8 cellular contexts compared by ENCODE assay signal in the genomic region with DNA sequence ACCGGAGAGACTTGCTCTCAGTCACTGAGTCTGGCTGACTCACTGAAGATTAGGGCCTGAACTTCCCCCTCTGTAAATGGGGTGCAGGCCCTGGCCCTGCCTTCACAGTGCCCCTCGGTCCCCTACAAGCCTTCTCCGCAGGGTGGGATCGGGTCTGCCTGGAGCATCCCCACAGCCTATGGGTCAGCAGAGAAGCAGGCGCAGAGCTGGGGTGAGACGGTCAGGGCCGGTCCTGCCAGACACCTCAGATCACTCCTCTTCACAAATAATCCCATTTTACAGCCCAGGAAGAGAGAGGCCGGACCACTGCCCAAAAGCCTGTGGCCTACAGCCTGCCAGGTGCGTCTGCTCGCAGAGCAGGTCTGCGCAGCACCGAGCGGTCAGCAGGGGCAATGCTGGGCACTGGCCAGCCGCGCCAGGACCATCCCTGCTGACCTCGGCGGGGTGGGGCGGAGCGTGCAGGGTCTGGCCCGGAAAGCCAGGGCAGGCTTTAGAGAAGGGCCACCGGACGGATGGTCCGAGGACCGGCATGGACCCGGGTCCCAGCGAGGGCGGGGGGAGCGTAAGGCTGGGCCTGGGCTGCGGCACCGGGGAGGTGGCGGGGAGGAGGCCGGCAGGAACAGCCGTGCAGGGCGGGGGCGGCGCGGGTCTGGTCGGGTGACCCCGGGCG. TPM values are rescaled to one million over a fixed set of nuclear protein-coding genes. Genes with fewer than 3 reads are reported as not detected.
DNase-seq lines count a peak whose midpoint lies in the region; TF ChIP-seq lines count a peak whose summit lies in the region.

No MANE protein-coding gene starts in this region.

- no peak overlapping the region for H3K9ac ChIP-seq in muscle layer of colon (ENCODE audit: low read length)

- intact Hi-C loops in activated naive CD4-positive, alpha-beta T cell treated with anti-CD3 and anti-CD28 coated beads for 36 hours (cut with micrococcal nuclease), result no loop called here
- intact Hi-C loops in uterus (cut with DNase I; ENCODE audit: low total_unique reads), result no loop called here

- CTCF ChIA-PET in activated naive CD4-positive, alpha-beta T cell treated with anti-CD3 and anti-CD28 coated beads for 36 hours (lab: Charles Lee), result no interaction called here

- no peak for DNase-seq in activated naive CD4-positive, alpha-beta T cell treated with anti-CD3 and anti-CD28 coated beads for 36 hours
- DNase-seq in activated naive CD4-positive, alpha-beta T cell treated with Interleukin-2 at 50 U/mL for 16 hours, result no peak
- DNase-seq in uterus, result no peak
- no peak for DNase-seq in COR-L47 (lab: John Stamatoyannopoulos, UW)
- no peak for DNase-seq in D341Med (ENCODE audit: low spot score)
- no peak for DNase-seq in EL

- H3K27me3 ChIP-seq in muscle layer of colon (ENCODE audit: control insufficient read depth in 1 of 2, insufficient read depth in 2 of 2, low read length in 2 of 2) (peaks cover 0 to 22% of the 10 kb centered on the region in 2 donors), uterus (no peaks in the 10 kb centered on the region)

- H3K27ac Mint-ChIP-seq in activated naive CD4-positive, alpha-beta T cell treated with anti-CD3 and anti-CD28 coated beads for 36 hours, result no peak overlapping the region

- H3K36me3 ChIP-seq in muscle layer of colon (ENCODE audit: insufficient read depth, low read length), result no peaks in the 10 kb centered on the region
- no peaks in the 10 kb centered on the region for H3K36me3 ChIP-seq in uterus

- no peaks in the 10 kb centered on the region for H3K9me3 Mint-ChIP-seq in activated naive CD4-positive, alpha-beta T cell treated with anti-CD3 and anti-CD28 coated beads for 36 hours

- H3K27ac ChIP-seq in cingulate gyrus (ENCODE audit: low read depth, low read length) (peak overlapping the region; percentile 29), muscle layer of colon (ENCODE audit: low read depth, low read length) (no peak overlapping the region), uterus (peak overlapping the region in 1 of 2 donors; percentile 1)

- H3K4me1 ChIP-seq in muscle layer of colon (ENCODE audit: insufficient read depth, low read length) (peaks cover 9% of the 10 kb centered on the region), uterus (no peaks in the 10 kb centered on the region)

- peak overlapping the region; percentile 41 to 52 for H3K4me3 ChIP-seq in muscle layer of colon (ENCODE audit: low read depth in 1 of 2, low read length in 2 of 2)
- peak overlapping the region; percentile 33 to 69 for H3K4me3 ChIP-seq in uterus

- TF ChIP-seq POLR2A in uterus (IDR thresholded peaks at IDR 0.05), result no peak

- H3K36me3 Mint-ChIP-seq in activated naive CD4-positive, alpha-beta T cell treated with anti-CD3 and anti-CD28 coated beads for 36 hours (ENCODE audit: low read depth), result no peaks in the 10 kb centered on the region

- no peaks in the 10 kb centered on the region for H3K9me3 ChIP-seq in muscle layer of colon (ENCODE audit: low read length)
- H3K9me3 ChIP-seq in uterus, result no peaks in the 10 kb centered on the region

- peaks cover 14% of the 10 kb centered on the region for H3K27me3 Mint-ChIP-seq in activated naive CD4-positive, alpha-beta T cell treated with anti-CD3 and anti-CD28 coated beads for 36 hours (ENCODE audit: low read depth)

- peak overlapping the region; percentile 56 for H3K4me3 Mint-ChIP-seq in activated naive CD4-positive, alpha-beta T cell treated with anti-CD3 and anti-CD28 coated beads for 36 hours

- TF ChIP-seq CTCF in uterus (IDR thresholded peaks at IDR 0.05), result no peak

- peaks cover 5% of the 10 kb centered on the region for H3K4me1 Mint-ChIP-seq in activated naive CD4-positive, alpha-beta T cell treated with anti-CD3 and anti-CD28 coated beads for 36 hours (ENCODE audit: low read depth)

RNA-seq across cellular contexts. Expression of gene SEPTIN5, which starts 0.5 kb away (rescaled TPM):
- total RNA-seq in activated naive CD4-positive, alpha-beta T cell treated with anti-CD3 and anti-CD28 coated beads for 36 hours, result under 1 TPM; 0.47 to 0.81 TPM
- total RNA-seq in uterus, result 10 to 100 TPM in 3 of 4 donors, 1 to 10 TPM in 1; 9.4 to 67.6 (median 25.3) TPM

RNA-seq across cellular contexts. Expression of gene GP1BB, which starts 9.6 kb away (rescaled TPM):
- total RNA-seq in activated naive CD4-positive, alpha-beta T cell treated with anti-CD3 and anti-CD28 coated beads for 36 hours, result not detected
- 1 to 10 TPM in 2 of 4 donors, under 1 TPM in 1, not detected in 1; 0.76 to 7.4 (median 6.4) TPM for total RNA-seq in uterus

RNA-seq across cellular contexts. Expression of gene TBX1, which starts 46.8 kb away (rescaled TPM):
- total RNA-seq in activated naive CD4-positive, alpha-beta T cell treated with anti-CD3 and anti-CD28 coated beads for 36 hours, result not detected
- total RNA-seq in uterus, result 10 to 100 TPM in 2 of 4 donors, 1 to 10 TPM in 2; 1.0 to 23.2 (median 5.8) TPM

Comparison
In these comparisons a context has a peak if more than half of its experiments do, and no peak if none do; other contexts are left out.
1. RNA of gene SEPTIN5, which starts 0.5 kb away (total RNA-seq): 9.4 to 67.6 TPM in uterus; 0.47 to 0.81 TPM in activated naive CD4-positive, alpha-beta T cell treated with anti-CD3 and anti-CD28 coated beads for 36 hours; every median in the first group is over 4 times any median in the second.